19 cellular contexts compared by ENCODE assay signal in the genomic region with DNA sequence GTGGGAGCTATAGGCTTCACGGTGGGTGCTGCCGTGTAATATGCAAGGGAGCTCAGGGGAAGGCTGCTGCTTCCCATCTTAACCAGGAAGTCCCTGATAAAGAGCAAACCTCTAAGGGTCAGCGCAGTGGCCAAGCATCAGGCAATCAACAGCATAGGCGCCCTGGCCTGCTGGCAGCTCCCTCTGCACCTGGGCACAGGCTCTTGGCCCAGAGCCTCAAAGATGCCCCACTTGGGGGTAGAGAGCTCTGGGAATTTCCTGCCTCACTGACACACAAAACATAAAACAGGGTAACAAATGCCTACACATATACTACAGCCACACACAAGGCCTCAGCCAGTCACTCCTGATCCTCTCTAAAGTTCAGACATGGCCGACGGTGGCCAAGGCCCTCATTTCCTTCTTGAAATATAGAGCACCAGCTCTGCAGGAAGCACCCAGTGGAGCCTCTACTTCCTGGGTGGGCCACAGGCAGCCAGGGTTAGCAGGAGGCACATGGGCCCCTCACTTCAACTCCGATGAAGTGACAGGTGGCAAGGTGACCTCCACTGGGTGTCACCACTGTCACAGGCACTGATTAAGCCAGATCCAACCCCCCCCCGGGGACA.
"Had no signal": no experiment of that assay in that cellular context is flagged by ENCODE, and none has a peak within 500 bp of the region (broad histone marks: within the 10 kb centered on the region; RNA-seq: fewer than 3 reads in every experiment).

No MANE protein-coding gene starts in this region.

- ATAC-seq: left ventricle myocardium superior; stimulated activated naive B cell treated with anti-CD40 and anti-IgM and Interleukin-4, amounts not matched to agents 10 μg/mL and 1 μg/mL and 100 μg/mL, for 72 hours had no signal

- DNase-seq: activated CD8-positive, alpha-beta memory T cell treated with anti-CD3 and anti-CD28 coated beads for 24 hours; activated naive CD4-positive, alpha-beta T cell treated with anti-CD3 and anti-CD28 coated beads, Interleukin-2, amount 50 U/mL, for 16 hours; activated T-cell treated with anti-CD3 and anti-CD28 coated beads for 4 hours; central memory CD4-positive, alpha-beta T cell; esophagus squamous epithelium; hippocampal formation; kidney glomerular epithelial cell; left ventricle myocardium superior; natural killer cell; posterior cingulate gyrus; stimulated activated naive B cell treated with anti-CD40 and anti-IgM and Interleukin-4, amounts not matched to agents 10 μg/mL and 1 μg/mL and 100 μg/mL, for 72 hours; substantia nigra; T-helper 1 cell; uterus had no signal

- H3K36me3 ChIP-seq: uterus had no signal

- H3K4me3 Mint-ChIP-seq: brain; memory B cell; natural killer cell; stimulated activated naive B cell treated with anti-CD40 and anti-IgM and Interleukin-4, amounts not matched to agents 10 μg/mL and 1 μg/mL and 100 μg/mL, for 72 hours had no signal

- H3K4me3 ChIP-seq: coronary artery, esophagus squamous epithelium, tibial nerve, uterus had no signal

- H3K9me3 ChIP-seq: esophagus squamous epithelium, tibial nerve, uterus had no signal

- H3K27ac ChIP-seq: coronary artery, esophagus squamous epithelium, tibial nerve, uterus, VCaP had no signal

- H3K27me3 Mint-ChIP-seq: memory B cell; stimulated activated naive B cell treated with anti-CD40 and anti-IgM and Interleukin-4, amounts not matched to agents 10 μg/mL and 1 μg/mL and 100 μg/mL, for 72 hours had no signal

- H3K27me3 ChIP-seq: esophagus squamous epithelium, tibial nerve, uterus had no signal

- H3K9me3 Mint-ChIP-seq: brain; memory B cell; natural killer cell; stimulated activated naive B cell treated with anti-CD40 and anti-IgM and Interleukin-4, amounts not matched to agents 10 μg/mL and 1 μg/mL and 100 μg/mL, for 72 hours had no signal

- H3K27ac Mint-ChIP-seq: brain; memory B cell; stimulated activated naive B cell treated with anti-CD40 and anti-IgM and Interleukin-4, amounts not matched to agents 10 μg/mL and 1 μg/mL and 100 μg/mL, for 72 hours had no signal
